ENCODE assay signal across 32 cellular contexts in genomic region chrX:153560466-153560865, GRCh38. TPM values are rescaled to one million over a fixed set of nuclear protein-coding genes. Genes with fewer than 3 reads are reported as not detected.
"Had no signal": no experiment of that assay in that cellular context is flagged by ENCODE, and none has a peak within 500 bp of the region (broad histone marks: within the 10 kb centered on the region; RNA-seq: fewer than 3 reads in every experiment).

No MANE protein-coding gene starts in this region.

- H3K27ac Mint-ChIP-seq: immature natural killer cell; natural killer cell; nephron progenitor cell; stimulated activated memory B cell treated with anti-CD40 and anti-IgM and Interleukin-4, amounts not matched to agents 10 μg/mL and 1 μg/mL and 100 μg/mL, for 72 hours; stimulated activated naive CD8-positive, alpha-beta T cell treated with anti-CD3 and anti-CD28 coated beads, Interleukin-15, amount 100 ng/mL, for 72 hours had no signal

- DNase-seq: hypothalamus; immature natural killer cell; kidney; left colon; left lung; lower lobe of right lung; mammary epithelial cell; naive B cell; natural killer cell; nephron progenitor cell; occipital lobe; right lobe of liver; stimulated activated CD4-positive, alpha-beta T cell treated with anti-CD3 and anti-CD28 coated beads, Interleukin-1b, Interleukin-23, amount 100 ng/mL, for 48 hours; stimulated activated CD4-positive, alpha-beta T cell treated with anti-CD3 and anti-CD28 coated beads, Interleukin-2, amount 100 ng/mL, for 48 hours; stimulated activated CD4-positive, alpha-beta T cell treated with anti-CD3 and anti-CD28 coated beads, Interleukin-4, amount 100 ng/mL, for 4 hours; stimulated activated CD8-positive, alpha-beta memory T cell treated with anti-CD3 and anti-CD28 coated beads, Interleukin-4, amount 100 ng/mL, for 48 hours; stimulated activated naive CD4-positive, alpha-beta T cell treated with Interleukin-2 at 50 U/mL for 16 hours; stimulated activated naive CD8-positive, alpha-beta T cell treated with anti-CD3 and anti-CD28 coated beads, Interleukin-15, amount 100 ng/mL, for 72 hours; substantia nigra had no signal

- H3K4me1 Mint-ChIP-seq: immature natural killer cell, natural killer cell had no signal

- H3K4me2 ChIP-seq: neural progenitor cell, smooth muscle cell had no signal

- H3K36me3 Mint-ChIP-seq: immature natural killer cell; naive B cell; natural killer cell; neural progenitor cell; stimulated activated memory B cell treated with anti-CD40 and anti-IgM and Interleukin-4, amounts not matched to agents 10 μg/mL and 1 μg/mL and 100 μg/mL, for 72 hours had no signal

- H3K9me3 ChIP-seq: left lung, lower lobe of right lung, neutrophil, psoas muscle, right atrium auricular region, right lobe of liver, tibial nerve, upper lobe of left lung, vagina had no signal

- H3K4me1 ChIP-seq: left lung, lower lobe of right lung, neural progenitor cell, parathyroid adenoma, psoas muscle, right atrium auricular region, right lobe of liver, tibial nerve, upper lobe of left lung, vagina had no signal

- H3K27me3 ChIP-seq: left lung, neural progenitor cell, neutrophil, right atrium auricular region, vagina had no signal

- H3K79me2 ChIP-seq: parathyroid adenoma had no signal

- H3K36me3 ChIP-seq: left lung, lower lobe of right lung, neural progenitor cell, neutrophil, right atrium auricular region, right lobe of liver, tibial nerve, upper lobe of left lung, vagina had no signal

- FAIRE-seq: islet of Langerhans, kidney had no signal

- H3K27me3 Mint-ChIP-seq: stimulated activated naive CD8-positive, alpha-beta T cell treated with anti-CD3 and anti-CD28 coated beads, Interleukin-15, amount 100 ng/mL, for 72 hours had no signal

- H3K9me3 Mint-ChIP-seq: immature natural killer cell; natural killer cell; stimulated activated memory B cell treated with anti-CD40 and anti-IgM and Interleukin-4, amounts not matched to agents 10 μg/mL and 1 μg/mL and 100 μg/mL, for 72 hours; stimulated activated naive CD8-positive, alpha-beta T cell treated with anti-CD3 and anti-CD28 coated beads, Interleukin-15, amount 100 ng/mL, for 72 hours had no signal

- H3K27ac ChIP-seq: left lung, lower lobe of right lung, neural progenitor cell, neutrophil, parathyroid adenoma, psoas muscle, right atrium auricular region, right lobe of liver, tibial nerve, upper lobe of left lung, vagina had no signal

- H3K9ac ChIP-seq: neural progenitor cell, parathyroid adenoma had no signal

- H3K4me3 Mint-ChIP-seq: immature natural killer cell; natural killer cell; nephron progenitor cell; stimulated activated memory B cell treated with anti-CD40 and anti-IgM and Interleukin-4, amounts not matched to agents 10 μg/mL and 1 μg/mL and 100 μg/mL, for 72 hours; stimulated activated naive CD8-positive, alpha-beta T cell treated with anti-CD3 and anti-CD28 coated beads, Interleukin-15, amount 100 ng/mL, for 72 hours had no signal

- H2AFZ ChIP-seq: neural progenitor cell, parathyroid adenoma had no signal

- ATAC-seq: left colon; left lung; lower lobe of right lung; natural killer cell; stimulated activated memory B cell treated with anti-CD40 and anti-IgM and Interleukin-4, amounts not matched to agents 10 μg/mL and 1 μg/mL and 100 μg/mL, for 72 hours; stimulated activated naive CD8-positive, alpha-beta T cell treated with anti-CD3 and anti-CD28 coated beads, Interleukin-15, amount 100 ng/mL, for 72 hours had no signal

- H3K4me3 ChIP-seq: left lung, lower lobe of right lung, neural progenitor cell, psoas muscle, right atrium auricular region, right lobe of liver, smooth muscle cell, tibial nerve, upper lobe of left lung, vagina had no signal

RNA-seq across cellular contexts. Expression of gene ATP2B3, which starts 43.0 kb away (rescaled TPM):
- total RNA-seq: kidney, left lung, liver, lower lobe of right lung, mammary epithelial cell, mononuclear cell, natural killer cell, right atrium auricular region, tibial nerve had no signal
- polyA plus RNA-seq: immature natural killer cell, liver, mammary epithelial cell had no signal
